In the genomic region with DNA sequence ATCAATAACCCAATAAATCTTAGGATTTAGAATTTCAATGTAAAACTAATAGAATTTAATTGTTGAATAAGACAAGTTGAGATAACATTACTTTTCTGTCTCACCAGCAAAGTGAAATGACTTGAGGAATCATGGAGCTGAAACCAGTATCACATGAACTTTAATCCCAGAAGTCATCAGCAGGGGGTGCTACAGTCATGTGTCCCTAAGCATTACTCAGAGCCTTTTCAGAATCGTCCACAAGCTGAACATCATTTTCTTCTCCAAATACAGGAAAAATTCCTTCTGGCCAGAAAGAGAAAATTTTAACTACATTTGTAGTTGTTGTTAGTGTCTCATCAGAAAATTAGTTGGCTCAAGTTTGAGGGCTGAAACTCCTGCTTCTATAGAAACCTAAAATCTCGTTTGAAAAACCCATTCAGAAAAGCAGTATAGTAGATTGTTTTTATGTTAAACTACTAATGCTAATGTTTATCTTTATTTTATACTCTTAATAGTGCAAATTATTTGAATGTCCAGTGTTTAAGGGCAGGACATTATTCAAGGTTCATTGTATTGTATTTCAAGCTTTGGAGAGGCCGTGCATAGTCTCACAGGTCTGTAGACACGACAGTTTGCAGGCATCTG, we compare ENCODE assay signal across 8 cellular contexts.
DNase-seq lines count a peak whose midpoint lies in the region; ATAC-seq, FAIRE-seq and TF ChIP-seq lines count a peak whose summit lies in the region.

No MANE protein-coding gene starts in this region.

- H3K9me1 ChIP-seq in endothelial cell of umbilical vein (replicated peaks; ENCODE audit: control insufficient read depth, extremely low read depth, insufficient read depth, low read length): no peaks in the 10 kb centered on the region

- H3K79me2 ChIP-seq in endothelial cell of umbilical vein (ENCODE audit: control insufficient read depth, insufficient read depth, low read length) (no peaks in the 10 kb centered on the region), neural progenitor cell (ENCODE audit: low read depth) (no peaks in the 10 kb centered on the region)

- H3K27me3 ChIP-seq in endothelial cell of umbilical vein (ENCODE audit: control insufficient read depth in 2 of 2, insufficient read depth in 2 of 2, low read length in 2 of 2) (peaks cover 0 to 3% of the 10 kb centered on the region in 2 experiments), neural progenitor cell (no peaks in the 10 kb centered on the region)

- H3K27ac Mint-ChIP-seq in neural progenitor cell: no peak overlapping the region

- H3K27ac ChIP-seq in endothelial cell of umbilical vein (ENCODE audit: insufficient read depth, low read depth, low read length) (no peak overlapping the region), neural progenitor cell (no peak overlapping the region)

- H3K36me3 Mint-ChIP-seq in neural progenitor cell: no peaks in the 10 kb centered on the region

- H3K4me2 ChIP-seq in endothelial cell of umbilical vein (ENCODE audit: insufficient read depth, low read length) (no peak overlapping the region), neural progenitor cell (no peak overlapping the region)

- H3K9me3 Mint-ChIP-seq in neural progenitor cell: peaks cover 1% of the 10 kb centered on the region

- H3K4me1 ChIP-seq in endothelial cell of umbilical vein (ENCODE audit: control insufficient read depth, extremely low read depth, insufficient read depth, low read length) (no peaks in the 10 kb centered on the region), neural progenitor cell (no peaks in the 10 kb centered on the region)

- peak; percentile 53 to 62 for TF ChIP-seq CTCF in endothelial cell of umbilical vein (IDR thresholded peaks at IDR 0.05; ENCODE audit: extremely low read depth in 1 of 2, insufficient read depth in 1 of 2, low read depth in 1 of 2, low read length in 2 of 2)
- TF ChIP-seq CTCF in neural progenitor cell (IDR thresholded peaks at IDR 0.05): peak; percentile 79

- ATAC-seq in GM18861 (IDR thresholded peaks at IDR 0.05; ENCODE audit: unreplicated experiment): peak; percentile 82
- peak; percentile 62 for ATAC-seq in HG03442 (IDR thresholded peaks at IDR 0.05; ENCODE audit: unreplicated experiment)
- no peak for ATAC-seq in HG03039 (IDR thresholded peaks at IDR 0.05; ENCODE audit: unreplicated experiment)

- FAIRE-seq in endothelial cell of umbilical vein (lab: Jason Lieb, UNC): peak; percentile 69

- H2AFZ ChIP-seq in endothelial cell of umbilical vein (ENCODE audit: low read depth, low read length): no peak overlapping the region
- H2AFZ ChIP-seq in neural progenitor cell (replicated peaks): no peak overlapping the region

- BruUV-seq in endothelial cell of umbilical vein (replicated peaks; lab: Mats Ljungman, UMichigan): no TSS peak

- POLR2A ChIA-PET in endothelial cell of umbilical vein (lab: Charles Lee): no interaction called here

- dilution Hi-C loops in endothelial cell of umbilical vein (cut with MboI; ENCODE audit: extremely low pct_ligation_motif_present, low sequenced_read_pairs): no loop called here

- H3K27me3 Mint-ChIP-seq in neural progenitor cell (ENCODE audit: insufficient read depth, low read depth): no peaks in the 10 kb centered on the region

- H3K9me3 ChIP-seq in endothelial cell of umbilical vein (replicated peaks; ENCODE audit: control insufficient read depth, insufficient read depth, low read length): no peaks in the 10 kb centered on the region
- H3K9me3 ChIP-seq in neural progenitor cell (ENCODE audit: low read depth): no peaks in the 10 kb centered on the region

- no peaks in the 10 kb centered on the region for H3F3A ChIP-seq in neural progenitor cell (ENCODE audit: low read depth)

- no peak overlapping the region for H3K4me3 Mint-ChIP-seq in neural progenitor cell

- H3K36me3 ChIP-seq in endothelial cell of umbilical vein (ENCODE audit: control insufficient read depth in 2 of 2, extremely low read depth in 1 of 2, insufficient read depth in 2 of 2, low read length in 2 of 2) (no peaks in the 10 kb centered on the region), neural progenitor cell (no peaks in the 10 kb centered on the region)

- intact Hi-C loops in endothelial cell of umbilical vein (cut with micrococcal nuclease): loop anchor here (1.0 to 5.0 kb wide), 5 partner anchors 286 to 865 kb away; no protein-coding TSS in a partner anchor

- CTCF ChIA-PET in endothelial cell of umbilical vein (lab: Charles Lee): interaction anchor here (0.8 to 2.0 kb wide), 55 partner anchors 9 to 1892 kb away, joined by 3 to 40 read pairs (median 4); partner anchors contain the start of gene DIPK2A

- no peak for TF ChIP-seq POLR2A in endothelial cell of umbilical vein (IDR thresholded peaks at IDR 0.05; ENCODE audit: low read depth, low read length)

- peak; percentile 86 for DNase-seq in DMS 273 (lab: John Stamatoyannopoulos, UW; ENCODE audit: unreplicated experiment)
- DNase-seq in NOMO-1 treated with DMSO at 0.1 percent for 48 hours (lab: John Stamatoyannopoulos, UW; ENCODE audit: unreplicated experiment): peak; percentile 15
- peak; percentile 80 for DNase-seq in endothelial cell of umbilical vein (ENCODE audit: low read depth, low spot score)
- peak; percentile 75 for DNase-seq in neural progenitor cell (ENCODE audit: low spot score)
- DNase-seq in middle frontal gyrus (ENCODE audit: extremely low spot score, low spot score): no peak

- no peak overlapping the region for H3K4me3 ChIP-seq in endothelial cell of umbilical vein (replicated peaks in 1 of 3; ENCODE audit: insufficient read depth in 1 of 3, low read depth in 1 of 3, low read length in 3 of 3)
- H3K4me3 ChIP-seq in neural progenitor cell: no peak overlapping the region

- H3K4me1 Mint-ChIP-seq in neural progenitor cell: no peaks in the 10 kb centered on the region

- H3K9ac ChIP-seq in endothelial cell of umbilical vein (replicated peaks; ENCODE audit: extremely low read depth, insufficient read depth, low read length) (no peak overlapping the region), neural progenitor cell (no peak overlapping the region)

- H4K20me1 ChIP-seq in endothelial cell of umbilical vein (replicated peaks; ENCODE audit: control insufficient read depth, extremely low read depth, insufficient read depth, low read length) (no peaks in the 10 kb centered on the region), neural progenitor cell (ENCODE audit: low read depth) (no peaks in the 10 kb centered on the region)

TF ChIP-seq in endothelial cell of umbilical vein, 7 proteins besides CTCF, POLR2A, EP300 and RAD21:
- TF ChIP-seq, protein P1, sequence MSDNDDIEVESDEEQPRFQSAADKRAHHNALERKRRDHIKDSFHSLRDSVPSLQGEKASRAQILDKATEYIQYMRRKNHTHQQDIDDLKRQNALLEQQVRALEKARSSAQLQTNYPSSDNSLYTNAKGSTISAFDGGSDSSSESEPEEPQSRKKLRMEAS (IDR thresholded peaks at IDR 0.05; ENCODE audit: insufficient read depth, insufficient read length): no peak
- TF ChIP-seq MYC (IDR thresholded peaks at IDR 0.05; ENCODE audit: low read depth, low read length) (no peak), EZH2 (IDR thresholded peaks at IDR 0.05; ENCODE audit: borderline replicate concordance, low read depth, low read length, severe bottlenecking) (no peak), GATA2 (IDR thresholded peaks at IDR 0.05; ENCODE audit: insufficient read depth, insufficient read length, low read depth, low read length) (no peak), JUN (IDR thresholded peaks at IDR 0.05; ENCODE audit: borderline replicate concordance, insufficient read depth, insufficient read length, low read depth) (no peak), POLR2AphosphoS5 (IDR thresholded peaks at IDR 0.05; ENCODE audit: insufficient read depth, low read depth, low read length) (no peak), FOS (IDR thresholded peaks at IDR 0.05; ENCODE audit: borderline replicate concordance, insufficient read depth, low read length) (no peak)
